In genomic region chr4:150743564-150744342, GRCh38 we compare ENCODE assay signal across 1 cellular context.
TF ChIP-seq lines count a peak whose summit lies in the region.

No MANE protein-coding gene starts in this region.

TF ChIP-seq in HCT116, 20 proteins besides CTCF, POLR2A, EP300 and RAD21 (continued from another document):
- no peak for TF ChIP-seq REST (IDR thresholded peaks at IDR 0.05; ENCODE audit: low read depth)
- no peak for TF ChIP-seq YY1 (IDR thresholded peaks at IDR 0.05; ENCODE audit: extremely low read depth, insufficient replicate concordance, low read depth, low read length)
- no peak for TF ChIP-seq SP1 (IDR thresholded peaks at IDR 0.05; ENCODE audit: low read depth)
- no peak for TF ChIP-seq ZBTB33 (IDR thresholded peaks at IDR 0.05; ENCODE audit: extremely low read depth, insufficient replicate concordance, low read length)
- TF ChIP-seq SRF (IDR thresholded peaks at IDR 0.05; ENCODE audit: low read depth): no peak
